ENCODE assay signal across 21 cellular contexts in genomic region chr9:137171149-137172063, GRCh38. TPM values are rescaled to one million over a fixed set of nuclear protein-coding genes. Genes with fewer than 3 reads are reported as not detected.
"Had no signal": no experiment of that assay in that cellular context is flagged by ENCODE, and none has a peak within 500 bp of the region (broad histone marks: within the 10 kb centered on the region; RNA-seq: fewer than 3 reads in every experiment).

Gene TMEM210 (minus strand): TSS chr9:137172056. CDS start chr9:137172027, 29 bp downstream.

- H3K9me3 ChIP-seq: left lung, mucosa of descending colon, right atrium auricular region had no signal

- H3K4me3 Mint-ChIP-seq: activated naive CD8-positive, alpha-beta T cell treated with anti-CD3 and anti-CD28 coated beads for 36 hours; activated T-helper 1 cell treated with anti-CD3 and anti-CD28 coated beads, Interleukin-12 subunit alpha, Interleukin-12 subunit beta, Interleukin-2, Interleukin-4 antibody, amounts not matched to agents 30 ng/mL and 10 ng/mL and 1 ng/mL, durations not matched to agents 14 hours and 24 hours and 36 hours; dendritic cell treated with granulocyte-macrophage colony-stimulating factor and Interleukin-4, amounts not matched to agents 40 ng/mL and 50 ng/mL, for 4 days; natural killer cell; T-helper 2 cell treated with Interferon-gamma antibody and Interleukin-4, amounts not matched to agents 5 μg/mL and 100 μg/mL, for 36 hours; type B pancreatic cell had no signal

- H3K4me1 Mint-ChIP-seq: natural killer cell had no signal

- H3K36me3 Mint-ChIP-seq: activated naive CD8-positive, alpha-beta T cell treated with anti-CD3 and anti-CD28 coated beads for 36 hours; natural killer cell; type B pancreatic cell had no signal

- H3K27ac ChIP-seq: brain microvascular endothelial cell, left lung, right atrium auricular region had no signal

- H3K9me3 Mint-ChIP-seq: activated naive CD8-positive, alpha-beta T cell treated with anti-CD3 and anti-CD28 coated beads for 36 hours; activated T-helper 1 cell treated with anti-CD3 and anti-CD28 coated beads, Interleukin-12 subunit alpha, Interleukin-12 subunit beta, Interleukin-2, Interleukin-4 antibody, amounts not matched to agents 30 ng/mL and 10 ng/mL and 1 ng/mL, durations not matched to agents 14 hours and 24 hours and 36 hours; dendritic cell treated with granulocyte-macrophage colony-stimulating factor and Interleukin-4, amounts not matched to agents 40 ng/mL and 50 ng/mL, for 4 days; effector memory CD8-positive, alpha-beta T cell; natural killer cell; T-helper 2 cell treated with Interferon-gamma antibody and Interleukin-4, amounts not matched to agents 5 μg/mL and 100 μg/mL, for 36 hours; type B pancreatic cell had no signal

- H3K4me3 ChIP-seq: left lung, mucosa of descending colon, right atrium auricular region, skin epidermis had no signal

- DNase-seq: activated CD4-positive, alpha-beta T cell treated with anti-CD3 and anti-CD28 coated beads, Interleukin-2, amount 50 U/mL, for 1 hour; activated naive CD8-positive, alpha-beta T cell treated with anti-CD3 and anti-CD28 coated beads for 36 hours; brain microvascular endothelial cell; effector memory CD8-positive, alpha-beta T cell; left lung; mucosa of descending colon; natural killer cell; stimulated activated CD4-positive, alpha-beta T cell treated with anti-CD3 and anti-CD28 coated beads, Interleukin-15, amount 100 ng/mL, for 24 hours; stimulated activated CD4-positive, alpha-beta T cell treated with anti-CD3 and anti-CD28 coated beads, Interleukin-4, amount 100 ng/mL, for 1 hour; stimulated activated naive CD4-positive, alpha-beta T cell had no signal

- H3K27ac Mint-ChIP-seq: activated naive CD8-positive, alpha-beta T cell treated with anti-CD3 and anti-CD28 coated beads for 36 hours; activated T-helper 1 cell treated with anti-CD3 and anti-CD28 coated beads, Interleukin-12 subunit alpha, Interleukin-12 subunit beta, Interleukin-2, Interleukin-4 antibody, amounts not matched to agents 30 ng/mL and 10 ng/mL and 1 ng/mL, durations not matched to agents 14 hours and 24 hours and 36 hours; dendritic cell treated with granulocyte-macrophage colony-stimulating factor and Interleukin-4, amounts not matched to agents 40 ng/mL and 50 ng/mL, for 4 days; effector memory CD8-positive, alpha-beta T cell; natural killer cell; T-helper 2 cell treated with Interferon-gamma antibody and Interleukin-4, amounts not matched to agents 5 μg/mL and 100 μg/mL, for 36 hours; type B pancreatic cell had no signal

- H3K36me3 ChIP-seq: brain microvascular endothelial cell, left lung, right atrium auricular region had no signal

- ATAC-seq: effector memory CD8-positive, alpha-beta T cell; left lung; mucosa of descending colon; natural killer cell had no signal

- FAIRE-seq: keratinocyte had no signal

RNA-seq across cellular contexts. Expression of gene TMEM210, which starts in this region (rescaled TPM):
- total RNA-seq: activated CD8-positive, alpha-beta memory T cell treated with anti-CD3 and anti-CD28 coated beads for 36 hours; activated naive CD8-positive, alpha-beta T cell treated with anti-CD3 and anti-CD28 coated beads for 36 hours; activated T-helper 1 cell treated with anti-CD3 and anti-CD28 coated beads, Interleukin-12 subunit alpha, Interleukin-12 subunit beta, Interleukin-2, Interleukin-4 antibody, amounts not matched to agents 30 ng/mL and 10 ng/mL and 1 ng/mL, durations not matched to agents 14 hours and 24 hours and 36 hours; cerebellum; epithelial cell of proximal tubule; left lung; natural killer cell; posterior vena cava; right atrium auricular region had no signal
